Comparison of ENCODE assay signal across 1 cellular context in the genomic region with DNA sequence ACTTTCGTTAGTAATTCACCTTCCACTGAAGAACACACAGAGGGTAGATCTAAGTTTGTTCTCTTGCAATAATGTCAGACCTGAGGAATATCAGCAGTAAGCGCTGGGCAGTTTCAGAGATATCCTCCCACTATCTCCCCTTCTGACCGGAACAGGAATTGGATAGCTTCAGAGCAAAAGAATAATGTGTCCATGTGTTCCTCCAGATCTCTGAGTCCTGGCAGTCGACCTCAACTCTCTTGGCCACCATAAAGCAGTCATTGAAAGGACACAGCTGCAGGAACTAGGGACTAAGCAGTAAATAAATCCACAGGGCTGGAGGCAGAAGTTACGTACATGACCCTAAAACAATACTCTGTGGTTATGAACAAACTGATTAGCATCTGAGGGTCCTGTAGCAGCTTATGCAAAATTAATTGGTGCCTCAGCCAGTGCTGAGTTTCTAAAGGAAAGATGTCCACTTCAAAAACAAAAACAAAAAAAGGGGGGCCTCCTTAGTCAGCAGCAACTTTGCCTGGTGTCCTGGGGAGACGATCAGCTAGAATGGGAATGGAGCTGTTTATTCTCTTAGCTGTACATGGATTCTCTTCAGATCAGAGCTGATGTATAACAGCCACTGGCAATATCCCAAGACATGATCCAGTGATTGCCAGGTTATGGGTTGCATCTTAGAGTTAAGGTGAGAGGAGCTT.
TF ChIP-seq lines count a peak whose summit lies in the region.

No MANE protein-coding gene starts in this region.

TF ChIP-seq in K562, 482 proteins besides CTCF, POLR2A, EP300 and RAD21 (continued from another document):
- TF ChIP-seq, protein P1, sequence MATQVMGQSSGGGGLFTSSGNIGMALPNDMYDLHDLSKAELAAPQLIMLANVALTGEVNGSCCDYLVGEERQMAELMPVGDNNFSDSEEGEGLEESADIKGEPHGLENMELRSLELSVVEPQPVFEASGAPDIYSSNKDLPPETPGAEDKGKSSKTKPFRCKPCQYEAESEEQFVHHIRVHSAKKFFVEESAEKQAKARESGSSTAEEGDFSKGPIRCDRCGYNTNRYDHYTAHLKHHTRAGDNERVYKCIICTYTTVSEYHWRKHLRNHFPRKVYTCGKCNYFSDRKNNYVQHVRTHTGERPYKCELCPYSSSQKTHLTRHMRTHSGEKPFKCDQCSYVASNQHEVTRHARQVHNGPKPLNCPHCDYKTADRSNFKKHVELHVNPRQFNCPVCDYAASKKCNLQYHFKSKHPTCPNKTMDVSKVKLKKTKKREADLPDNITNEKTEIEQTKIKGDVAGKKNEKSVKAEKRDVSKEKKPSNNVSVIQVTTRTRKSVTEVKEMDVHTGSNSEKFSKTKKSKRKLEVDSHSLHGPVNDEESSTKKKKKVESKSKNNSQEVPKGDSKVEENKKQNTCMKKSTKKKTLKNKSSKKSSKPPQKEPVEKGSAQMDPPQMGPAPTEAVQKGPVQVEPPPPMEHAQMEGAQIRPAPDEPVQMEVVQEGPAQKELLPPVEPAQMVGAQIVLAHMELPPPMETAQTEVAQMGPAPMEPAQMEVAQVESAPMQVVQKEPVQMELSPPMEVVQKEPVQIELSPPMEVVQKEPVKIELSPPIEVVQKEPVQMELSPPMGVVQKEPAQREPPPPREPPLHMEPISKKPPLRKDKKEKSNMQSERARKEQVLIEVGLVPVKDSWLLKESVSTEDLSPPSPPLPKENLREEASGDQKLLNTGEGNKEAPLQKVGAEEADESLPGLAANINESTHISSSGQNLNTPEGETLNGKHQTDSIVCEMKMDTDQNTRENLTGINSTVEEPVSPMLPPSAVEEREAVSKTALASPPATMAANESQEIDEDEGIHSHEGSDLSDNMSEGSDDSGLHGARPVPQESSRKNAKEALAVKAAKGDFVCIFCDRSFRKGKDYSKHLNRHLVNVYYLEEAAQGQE (CRISPR knock-in tag; IDR thresholded peaks at IDR 0.05; ENCODE audit: low read depth) = no peak
- TF ChIP-seq KLF13 (tag; IDR thresholded peaks at IDR 0.05; ENCODE audit: borderline replicate concordance, low read depth) (no peak), NFE2 (IDR thresholded peaks at IDR 0.05; ENCODE audit: low read depth) (no peak), ATF1 (CRISPR knock-in tag; IDR thresholded peaks at IDR 0.05) (no peak), ATF1 (tag; IDR thresholded peaks at IDR 0.05) (peak; percentile 35; the same call in 1 of the 2 replicates), SNRNP70 (optimal IDR thresholded peaks at IDR 0.05; ENCODE audit: low read depth, low read length) (no peak), ZFP36 (IDR thresholded peaks at IDR 0.05; ENCODE audit: low read depth, low read length, partially characterized antibody) (no peak), ETV6 (IDR thresholded peaks at IDR 0.05; ENCODE audit: borderline replicate concordance in 1 of 2, low read depth in 2 of 2, low read length in 1 of 2) (no peak), ETV6 (CRISPR knock-in tag; IDR thresholded peaks at IDR 0.05; ENCODE audit: borderline replicate concordance) (no peak), E2F3 (CRISPR knock-in tag; IDR thresholded peaks at IDR 0.05) (no peak), YY1 (IDR thresholded peaks at IDR 0.05; ENCODE audit: borderline replicate concordance in 1 of 3, control insufficient read depth in 1 of 3, extremely low read depth in 1 of 3, insufficient read depth in 3 of 3, insufficient read length in 1 of 3, insufficient replicate concordance in 2 of 3, low read depth in 1 of 3, low read length in 2 of 3) (peak in 1 of 3 experiments; percentile 36), ZKSCAN8 (CRISPR knock-in tag; IDR thresholded peaks at IDR 0.05) (no peak), DPF2 (IDR thresholded peaks at IDR 0.05) (peak; percentile 74), ZNF12 (CRISPR knock-in tag; IDR thresholded peaks at IDR 0.05) (no peak), ZBTB7A (IDR thresholded peaks at IDR 0.05; ENCODE audit: borderline replicate concordance, control insufficient read depth, low read depth, low read length) (no peak), HNRNPUL1 (IDR thresholded peaks at IDR 0.05; ENCODE audit: low read length) (no peak), IFI16 (CRISPR knock-in tag; IDR thresholded peaks at IDR 0.05) (no peak), NCOA6 (IDR thresholded peaks at IDR 0.05) (no peak), KDM1A (IDR thresholded peaks at IDR 0.05) (no peak), LEF1 (IDR thresholded peaks at IDR 0.05) (0 out of 2 replicates have a peak, but pooled peaks have one; percentile 17), ZNF146 (CRISPR knock-in tag; IDR thresholded peaks at IDR 0.05; ENCODE audit: unreplicated experiment) (no peak), ZC3H8 (IDR thresholded peaks at IDR 0.05) (no peak), CHD2 (IDR thresholded peaks at IDR 0.05; ENCODE audit: low read depth, low read length) (no peak), ZFPM2 (CRISPR knock-in tag; IDR thresholded peaks at IDR 0.05) (no peak), BHLHE40 (IDR thresholded peaks at IDR 0.05; ENCODE audit: low read length) (no peak), CHD4 (IDR thresholded peaks at IDR 0.05; ENCODE audit: insufficient read depth, insufficient replicate concordance, low read depth, low read length, poor library complexity, severe bottlenecking) (no peak), NFIC (IDR thresholded peaks at IDR 0.05) (no peak; the same call in 1 of the 2 replicates), SMC3 (conservative IDR thresholded peaks at IDR 0.05; ENCODE audit: insufficient read depth, low read depth, low read length) (no peak), PCBP2 (IDR thresholded peaks at IDR 0.05; ENCODE audit: low read depth, low read length, poor library complexity, severe bottlenecking) (no peak), TRIM28 (IDR thresholded peaks at IDR 0.05) (0 out of 2 replicates have a peak, but pooled peaks have one; percentile 23), KLF10 (CRISPR knock-in tag; IDR thresholded peaks at IDR 0.05) (no peak), MEF2A (IDR thresholded peaks at IDR 0.05; ENCODE audit: control insufficient read depth, low read depth, low read length) (no peak), TOE1 (IDR thresholded peaks at IDR 0.05; ENCODE audit: borderline replicate concordance) (no peak), TOE1 (CRISPR knock-in tag; IDR thresholded peaks at IDR 0.05; ENCODE audit: borderline replicate concordance, low read depth) (no peak), ZNF699 (CRISPR knock-in tag; IDR thresholded peaks at IDR 0.05; ENCODE audit: insufficient replicate concordance) (no peak), SRSF7 (optimal IDR thresholded peaks at IDR 0.05; ENCODE audit: low read depth, low read length) (no peak)
- TF ChIP-seq, protein P2, sequence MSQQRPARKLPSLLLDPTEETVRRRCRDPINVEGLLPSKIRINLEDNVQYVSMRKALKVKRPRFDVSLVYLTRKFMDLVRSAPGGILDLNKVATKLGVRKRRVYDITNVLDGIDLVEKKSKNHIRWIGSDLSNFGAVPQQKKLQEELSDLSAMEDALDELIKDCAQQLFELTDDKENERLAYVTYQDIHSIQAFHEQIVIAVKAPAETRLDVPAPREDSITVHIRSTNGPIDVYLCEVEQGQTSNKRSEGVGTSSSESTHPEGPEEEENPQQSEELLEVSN (IDR thresholded peaks at IDR 0.05; ENCODE audit: borderline replicate concordance in 1 of 2, extremely low read depth in 1 of 2, insufficient read depth in 1 of 2, insufficient read length in 1 of 2, low read depth in 1 of 2, low read length in 1 of 2, poor library complexity in 1 of 2, severe bottlenecking in 1 of 2) = peak; percentile 63 to 81
- TF ChIP-seq, protein P3, sequence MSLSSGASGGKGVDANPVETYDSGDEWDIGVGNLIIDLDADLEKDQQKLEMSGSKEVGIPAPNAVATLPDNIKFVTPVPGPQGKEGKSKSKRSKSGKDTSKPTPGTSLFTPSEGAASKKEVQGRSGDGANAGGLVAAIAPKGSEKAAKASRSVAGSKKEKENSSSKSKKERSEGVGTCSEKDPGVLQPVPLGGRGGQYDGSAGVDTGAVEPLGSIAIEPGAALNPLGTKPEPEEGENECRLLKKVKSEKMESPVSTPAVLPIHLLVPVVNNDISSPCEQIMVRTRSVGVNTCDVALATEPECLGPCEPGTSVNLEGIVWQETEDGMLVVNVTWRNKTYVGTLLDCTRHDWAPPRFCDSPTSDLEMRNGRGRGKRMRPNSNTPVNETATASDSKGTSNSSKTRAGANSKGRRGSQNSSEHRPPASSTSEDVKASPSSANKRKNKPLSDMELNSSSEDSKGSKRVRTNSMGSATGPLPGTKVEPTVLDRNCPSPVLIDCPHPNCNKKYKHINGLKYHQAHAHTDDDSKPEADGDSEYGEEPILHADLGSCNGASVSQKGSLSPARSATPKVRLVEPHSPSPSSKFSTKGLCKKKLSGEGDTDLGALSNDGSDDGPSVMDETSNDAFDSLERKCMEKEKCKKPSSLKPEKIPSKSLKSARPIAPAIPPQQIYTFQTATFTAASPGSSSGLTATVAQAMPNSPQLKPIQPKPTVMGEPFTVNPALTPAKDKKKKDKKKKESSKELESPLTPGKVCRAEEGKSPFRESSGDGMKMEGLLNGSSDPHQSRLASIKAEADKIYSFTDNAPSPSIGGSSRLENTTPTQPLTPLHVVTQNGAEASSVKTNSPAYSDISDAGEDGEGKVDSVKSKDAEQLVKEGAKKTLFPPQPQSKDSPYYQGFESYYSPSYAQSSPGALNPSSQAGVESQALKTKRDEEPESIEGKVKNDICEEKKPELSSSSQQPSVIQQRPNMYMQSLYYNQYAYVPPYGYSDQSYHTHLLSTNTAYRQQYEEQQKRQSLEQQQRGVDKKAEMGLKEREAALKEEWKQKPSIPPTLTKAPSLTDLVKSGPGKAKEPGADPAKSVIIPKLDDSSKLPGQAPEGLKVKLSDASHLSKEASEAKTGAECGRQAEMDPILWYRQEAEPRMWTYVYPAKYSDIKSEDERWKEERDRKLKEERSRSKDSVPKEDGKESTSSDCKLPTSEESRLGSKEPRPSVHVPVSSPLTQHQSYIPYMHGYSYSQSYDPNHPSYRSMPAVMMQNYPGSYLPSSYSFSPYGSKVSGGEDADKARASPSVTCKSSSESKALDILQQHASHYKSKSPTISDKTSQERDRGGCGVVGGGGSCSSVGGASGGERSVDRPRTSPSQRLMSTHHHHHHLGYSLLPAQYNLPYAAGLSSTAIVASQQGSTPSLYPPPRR (CRISPR knock-in tag; IDR thresholded peaks at IDR 0.05; ENCODE audit: borderline replicate concordance) = no peak
- TF ChIP-seq, protein P4, sequence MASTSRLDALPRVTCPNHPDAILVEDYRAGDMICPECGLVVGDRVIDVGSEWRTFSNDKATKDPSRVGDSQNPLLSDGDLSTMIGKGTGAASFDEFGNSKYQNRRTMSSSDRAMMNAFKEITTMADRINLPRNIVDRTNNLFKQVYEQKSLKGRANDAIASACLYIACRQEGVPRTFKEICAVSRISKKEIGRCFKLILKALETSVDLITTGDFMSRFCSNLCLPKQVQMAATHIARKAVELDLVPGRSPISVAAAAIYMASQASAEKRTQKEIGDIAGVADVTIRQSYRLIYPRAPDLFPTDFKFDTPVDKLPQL (IDR thresholded peaks at IDR 0.05; ENCODE audit: extremely low read depth, insufficient read length) = no peak
- TF ChIP-seq, protein P5, sequence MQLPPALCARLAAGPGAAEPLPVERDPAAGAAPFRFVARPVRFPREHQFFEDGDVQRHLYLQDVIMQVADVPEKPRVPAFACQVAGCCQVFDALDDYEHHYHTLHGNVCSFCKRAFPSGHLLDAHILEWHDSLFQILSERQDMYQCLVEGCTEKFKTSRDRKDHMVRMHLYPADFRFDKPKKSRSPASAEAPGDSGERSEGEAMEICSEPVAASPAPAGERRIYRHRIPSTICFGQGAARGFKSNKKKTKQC (CRISPR knock-in tag; IDR thresholded peaks at IDR 0.05) = no peak
- TF ChIP-seq, protein P6, sequence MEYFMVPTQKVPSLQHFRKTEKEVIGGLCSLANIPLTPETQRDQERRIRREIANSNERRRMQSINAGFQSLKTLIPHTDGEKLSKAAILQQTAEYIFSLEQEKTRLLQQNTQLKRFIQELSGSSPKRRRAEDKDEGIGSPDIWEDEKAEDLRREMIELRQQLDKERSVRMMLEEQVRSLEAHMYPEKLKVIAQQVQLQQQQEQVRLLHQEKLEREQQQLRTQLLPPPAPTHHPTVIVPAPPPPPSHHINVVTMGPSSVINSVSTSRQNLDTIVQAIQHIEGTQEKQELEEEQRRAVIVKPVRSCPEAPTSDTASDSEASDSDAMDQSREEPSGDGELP (CRISPR knock-in tag; IDR thresholded peaks at IDR 0.05; ENCODE audit: borderline replicate concordance) = no peak
- TF ChIP-seq, protein P7, sequence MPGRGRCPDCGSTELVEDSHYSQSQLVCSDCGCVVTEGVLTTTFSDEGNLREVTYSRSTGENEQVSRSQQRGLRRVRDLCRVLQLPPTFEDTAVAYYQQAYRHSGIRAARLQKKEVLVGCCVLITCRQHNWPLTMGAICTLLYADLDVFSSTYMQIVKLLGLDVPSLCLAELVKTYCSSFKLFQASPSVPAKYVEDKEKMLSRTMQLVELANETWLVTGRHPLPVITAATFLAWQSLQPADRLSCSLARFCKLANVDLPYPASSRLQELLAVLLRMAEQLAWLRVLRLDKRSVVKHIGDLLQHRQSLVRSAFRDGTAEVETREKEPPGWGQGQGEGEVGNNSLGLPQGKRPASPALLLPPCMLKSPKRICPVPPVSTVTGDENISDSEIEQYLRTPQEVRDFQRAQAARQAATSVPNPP (IDR thresholded peaks at IDR 0.05; ENCODE audit: borderline replicate concordance, insufficient read depth, insufficient read length) = no peak
TF ChIP-seq in K562: peak in this region for 82.
